In the genomic region with DNA sequence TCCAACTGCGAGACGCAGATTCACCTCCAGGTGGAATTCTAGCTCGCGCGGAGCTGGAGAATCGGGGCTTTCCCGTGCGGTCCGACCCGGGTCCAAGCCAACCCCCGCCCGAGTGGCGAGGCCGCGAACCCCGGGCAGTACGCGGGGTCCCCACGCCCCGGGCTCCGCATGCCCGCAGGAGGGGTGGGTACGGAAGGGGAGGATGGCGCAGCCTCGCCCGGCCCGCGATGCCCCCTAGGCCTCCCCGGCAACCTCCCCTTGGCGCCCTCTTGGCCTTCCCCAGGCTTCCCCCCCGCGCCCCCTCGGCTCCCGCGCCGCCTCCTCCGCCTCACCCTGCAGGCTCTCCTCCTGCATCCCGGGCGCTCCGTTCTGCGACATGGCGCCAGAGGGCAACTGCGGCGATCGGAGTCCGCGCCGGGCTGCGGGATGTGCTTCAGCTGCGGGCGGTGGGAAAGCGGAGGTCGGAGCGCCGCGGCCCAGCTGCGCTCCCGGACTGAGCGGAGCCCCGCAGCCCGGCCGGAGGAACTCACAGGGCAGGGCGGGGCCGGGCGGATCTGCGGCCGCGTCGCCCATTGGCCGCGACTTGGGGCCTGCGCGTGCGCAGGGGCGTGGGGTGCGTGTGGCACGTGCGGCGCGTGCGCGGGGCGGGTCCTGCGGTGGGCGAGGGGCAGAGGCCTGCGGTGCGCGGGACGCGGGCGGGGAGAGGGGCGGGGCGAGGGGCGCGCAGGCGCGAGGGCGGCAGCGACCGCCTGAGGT, we compare ENCODE assay signal across 8 cellular contexts. TPM values are rescaled to one million over a fixed set of nuclear protein-coding genes. Genes with fewer than 3 reads are reported as not detected.
DNase-seq lines count a peak whose midpoint lies in the region; ATAC-seq and TF ChIP-seq lines count a peak whose summit lies in the region.

A gene with protein sequence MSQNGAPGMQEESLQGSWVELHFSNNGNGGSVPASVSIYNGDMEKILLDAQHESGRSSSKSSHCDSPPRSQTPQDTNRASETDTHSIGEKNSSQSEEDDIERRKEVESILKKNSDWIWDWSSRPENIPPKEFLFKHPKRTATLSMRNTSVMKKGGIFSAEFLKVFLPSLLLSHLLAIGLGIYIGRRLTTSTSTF (minus strand): TSS at position 495 of the 756 bp plus-strand sequence. CDS start 117 bp downstream, at position 378.

- H3K9me3 Mint-ChIP-seq in activated T-helper 17 cell treated with anti-CD3 and anti-CD28 coated beads, Interleukin-2, amount 50 U/mL, for 72 hours = no peaks in the 10 kb centered on the region
- H3K9me3 Mint-ChIP-seq in naive thymus-derived CD8-positive, alpha-beta T cell = no peaks in the 10 kb centered on the region
- H3K9me3 Mint-ChIP-seq in stimulated activated naive B cell treated with anti-CD40 and anti-IgM and Interleukin-4, amounts not matched to agents 10 μg/mL and 1 μg/mL and 100 μg/mL, for 72 hours = no peaks in the 10 kb centered on the region

- H3K27me3 ChIP-seq in HUES48 (ENCODE audit: control insufficient read depth, insufficient read depth, low read length) = peaks cover 33% of the 10 kb centered on the region
- H3K27me3 ChIP-seq in Peyer's patch = no peaks in the 10 kb centered on the region
- no peaks in the 10 kb centered on the region for H3K27me3 ChIP-seq in fibroblast of lung (ENCODE audit: control insufficient read depth, insufficient read depth, low read length)

- peaks cover 47% of the 10 kb centered on the region for H3K79me2 ChIP-seq in fibroblast of lung (ENCODE audit: control insufficient read depth, insufficient read depth, low read length)

- no peaks in the 10 kb centered on the region for H4K20me1 ChIP-seq in fibroblast of lung (ENCODE audit: control insufficient read depth, extremely low read depth, insufficient read depth, low read length)

- TF ChIP-seq CTCF in Peyer's patch (IDR thresholded peaks at IDR 0.05) (peak in 2 of 6 experiments; percentile 23 to 25), fibroblast of lung (conservative IDR thresholded peaks at IDR 0.05 in 1 of 2, IDR thresholded peaks at IDR 0.05 in 1 of 2; ENCODE audit: low read depth in 1 of 2, low read length in 2 of 2) (peak in 1 of 2 donors; percentile 5)

- peak within 1 kb of the TSS; percentile 91 for H3K4me2 ChIP-seq in fibroblast of lung (ENCODE audit: extremely low read depth, insufficient read depth, low read length)

- H3K4me1 ChIP-seq in HUES48 (ENCODE audit: control insufficient read depth, insufficient read depth, low read length) = peaks cover 29% of the 10 kb centered on the region
- peaks cover 0 to 21% (median 5%) of the 10 kb centered on the region in 4 donors for H3K4me1 ChIP-seq in Peyer's patch
- peaks cover 3% of the 10 kb centered on the region for H3K4me1 ChIP-seq in fibroblast of lung (ENCODE audit: control insufficient read depth, extremely low read depth, insufficient read depth, low read length)

- H2AFZ ChIP-seq in fibroblast of lung (ENCODE audit: low read length) = peak within 1 kb of the TSS; percentile 68

- H3K27me3 Mint-ChIP-seq in activated T-helper 17 cell treated with anti-CD3 and anti-CD28 coated beads, Interleukin-2, amount 50 U/mL, for 72 hours = no peaks in the 10 kb centered on the region
- H3K27me3 Mint-ChIP-seq in naive thymus-derived CD8-positive, alpha-beta T cell = peaks cover 0 to 2% (median 0%) of the 10 kb centered on the region in 5 donors
- H3K27me3 Mint-ChIP-seq in stimulated activated naive B cell treated with anti-CD40 and anti-IgM and Interleukin-4, amounts not matched to agents 10 μg/mL and 1 μg/mL and 100 μg/mL, for 72 hours = peaks cover 5 to 18% of the 10 kb centered on the region in 2 donors

- no peaks in the 10 kb centered on the region; the same call in 1 of the 2 replicates for H3K9me3 ChIP-seq in HUES48 (ENCODE audit: control insufficient read depth, insufficient read depth, low read length)
- H3K9me3 ChIP-seq in Peyer's patch = no peaks in the 10 kb centered on the region
- no peaks in the 10 kb centered on the region for H3K9me3 ChIP-seq in fibroblast of lung (ENCODE audit: control insufficient read depth, insufficient read depth, low read depth, low read length)

- H3K4me3 Mint-ChIP-seq in activated T-helper 17 cell treated with anti-CD3 and anti-CD28 coated beads, Interleukin-2, amount 50 U/mL, for 72 hours = peak within 1 kb of the TSS; percentile 94
- peak within 1 kb of the TSS; percentile 82 to 91 (median 88) for H3K4me3 Mint-ChIP-seq in naive thymus-derived CD8-positive, alpha-beta T cell
- peak within 1 kb of the TSS; percentile 91 to 96 for H3K4me3 Mint-ChIP-seq in stimulated activated naive B cell treated with anti-CD40 and anti-IgM and Interleukin-4, amounts not matched to agents 10 μg/mL and 1 μg/mL and 100 μg/mL, for 72 hours

- POLR2A ChIA-PET in naive thymus-derived CD8-positive, alpha-beta T cell (lab: Charles Lee) = interaction anchor here (1.0 to 2.9 kb wide), 7 partner anchors 9 to 81 kb away, joined by 3 to 29 read pairs (median 6); a partner anchor contains a TSS

- peak within 1 kb of the TSS; percentile 83 for H3K4me3 ChIP-seq in HUES48 (ENCODE audit: low read depth, low read length)
- peak within 1 kb of the TSS; percentile 74 to 84 (median 77) for H3K4me3 ChIP-seq in Peyer's patch
- peak within 1 kb of the TSS; percentile 65 to 94 (median 76) for H3K4me3 ChIP-seq in fibroblast of lung (replicated peaks in 1 of 4; ENCODE audit: control extremely low read depth in 1 of 4, insufficient read depth in 1 of 4, low read depth in 3 of 4, low read length in 4 of 4)

- peaks cover 60% of the 10 kb centered on the region for H3K36me3 Mint-ChIP-seq in activated T-helper 17 cell treated with anti-CD3 and anti-CD28 coated beads, Interleukin-2, amount 50 U/mL, for 72 hours (ENCODE audit: low read depth)
- peaks cover 0 to 2% (median 0%) of the 10 kb centered on the region in 3 donors for H3K36me3 Mint-ChIP-seq in naive thymus-derived CD8-positive, alpha-beta T cell
- peaks cover 3 to 6% of the 10 kb centered on the region in 2 donors for H3K36me3 Mint-ChIP-seq in stimulated activated naive B cell treated with anti-CD40 and anti-IgM and Interleukin-4, amounts not matched to agents 10 μg/mL and 1 μg/mL and 100 μg/mL, for 72 hours

- peak; percentile 69 to 72 for TF ChIP-seq POLR2A in Peyer's patch (IDR thresholded peaks at IDR 0.05)

- H3K9ac ChIP-seq in HUES48 (ENCODE audit: low read depth, low read length) (no peak within 1 kb of the TSS), fibroblast of lung (ENCODE audit: insufficient read depth, low read length) (peak within 1 kb of the TSS; percentile 73)

- peak; percentile 89 for ATAC-seq in GM21390 (IDR thresholded peaks at IDR 0.05; ENCODE audit: unreplicated experiment)
- peak; percentile 93 for ATAC-seq in activated T-helper 17 cell treated with anti-CD3 and anti-CD28 coated beads, Interleukin-2, amount 50 U/mL, for 72 hours (replicated peaks)
- peak; percentile 84 to 90 for ATAC-seq in naive thymus-derived CD8-positive, alpha-beta T cell
- peak; percentile 90 to 94 for ATAC-seq in stimulated activated naive B cell treated with anti-CD40 and anti-IgM and Interleukin-4, amounts not matched to agents 10 μg/mL and 1 μg/mL and 100 μg/mL, for 72 hours (replicated peaks)

- H3K36me3 ChIP-seq in HUES48 (ENCODE audit: control insufficient read depth, insufficient read depth, low read length) (no peaks in the 10 kb centered on the region), Peyer's patch (no peaks in the 10 kb centered on the region), fibroblast of lung (ENCODE audit: control insufficient read depth, insufficient read depth, low read length) (no peaks in the 10 kb centered on the region)

- DNase-seq in DMS 273 (lab: John Stamatoyannopoulos, UW; ENCODE audit: unreplicated experiment) (peak; percentile 95), Peyer's patch (peak; percentile 86 to 96 (median 92)), fibroblast of lung (ENCODE audit: low read depth in 2 of 2) (peak; percentile 90 to 94)
- peak; percentile 89 to 97 (median 94) for DNase-seq in naive thymus-derived CD8-positive, alpha-beta T cell
- DNase-seq in stimulated activated naive B cell treated with anti-CD40 and anti-IgM and Interleukin-4, amounts not matched to agents 10 μg/mL and 1 μg/mL and 100 μg/mL, for 72 hours = peak; percentile 87

- peak within 1 kb of the TSS; percentile 51 for H3K27ac ChIP-seq in HUES48 (ENCODE audit: low read depth, low read length)
- peak within 1 kb of the TSS; percentile 61 to 76 (median 76) for H3K27ac ChIP-seq in Peyer's patch
- H3K27ac ChIP-seq in fibroblast of lung (ENCODE audit: insufficient read depth, low read length) = peak within 1 kb of the TSS; percentile 77

- peak within 1 kb of the TSS; percentile 91 for H3K27ac Mint-ChIP-seq in activated T-helper 17 cell treated with anti-CD3 and anti-CD28 coated beads, Interleukin-2, amount 50 U/mL, for 72 hours
- H3K27ac Mint-ChIP-seq in naive thymus-derived CD8-positive, alpha-beta T cell = peak within 1 kb of the TSS; percentile 51 to 94 (median 82)
- peak within 1 kb of the TSS; percentile 92 for H3K27ac Mint-ChIP-seq in stimulated activated naive B cell treated with anti-CD40 and anti-IgM and Interleukin-4, amounts not matched to agents 10 μg/mL and 1 μg/mL and 100 μg/mL, for 72 hours

- H3K4me1 Mint-ChIP-seq in activated T-helper 17 cell treated with anti-CD3 and anti-CD28 coated beads, Interleukin-2, amount 50 U/mL, for 72 hours = peaks cover 21% of the 10 kb centered on the region
- H3K4me1 Mint-ChIP-seq in naive thymus-derived CD8-positive, alpha-beta T cell = peaks cover 24 to 49% (median 45%) of the 10 kb centered on the region in 4 donors
- H3K4me1 Mint-ChIP-seq in stimulated activated naive B cell treated with anti-CD40 and anti-IgM and Interleukin-4, amounts not matched to agents 10 μg/mL and 1 μg/mL and 100 μg/mL, for 72 hours = peaks cover 14 to 31% of the 10 kb centered on the region in 2 donors

RNA-seq across cellular contexts. Expression of the gene that starts here (rescaled TPM):
- 10 to 100 TPM; 26.7 to 58.7 (median 41.1) TPM for total RNA-seq in Peyer's patch
- total RNA-seq in activated T-helper 17 cell treated with anti-CD3 and anti-CD28 coated beads, Interleukin-2, amount 50 U/mL, for 72 hours = 100 to 1,000 TPM; 102 to 362 TPM
- 62.4 and 66.5 TPM in 2 replicates for total RNA-seq in fibroblast of lung
- polyA plus RNA-seq in fibroblast of lung = 64.4 and 104 TPM in 2 replicates
- 63.8 and 103 TPM in 2 replicates for polyA plus RNA-seq in fibroblast of lung (2012)
- polyA minus RNA-seq in fibroblast of lung (ENCODE audit: low replicate concordance) = 8.4 and 12.1 TPM in 2 replicates
- 10 to 100 TPM; 36.4 to 42.1 TPM for total RNA-seq in naive thymus-derived CD8-positive, alpha-beta T cell
- polyA plus RNA-seq in naive thymus-derived CD8-positive, alpha-beta T cell = 10 to 100 TPM; 30.8 to 38.9 (median 37.5) TPM

Comparison
In these comparisons a context has a peak if more than half of its experiments do, and no peak if none do; other contexts are left out.
1. Peak in every context shown above with its lines: DNase-seq, ATAC-seq, H3K4me3 ChIP-seq and H3K27ac ChIP-seq.